19 cellular contexts compared by ENCODE assay signal in genomic region chr6:108731229-108731565, GRCh38.
"Had no signal": no experiment of that assay in that cellular context is flagged by ENCODE, and none has a peak within 500 bp of the region (broad histone marks: within the 10 kb centered on the region; RNA-seq: fewer than 3 reads in every experiment).

No MANE protein-coding gene starts in this region.

- ATAC-seq: gastroesophageal sphincter; heart right ventricle; left lung; stimulated activated naive B cell treated with anti-CD40 and anti-IgM and Interleukin-4, amounts not matched to agents 10 μg/mL and 1 μg/mL and 100 μg/mL, for 72 hours had no signal

- H3K4me1 ChIP-seq: gastroesophageal sphincter, parathyroid adenoma, vagina had no signal

- H3K27ac ChIP-seq: gastroesophageal sphincter, heart right ventricle, left lung, parathyroid adenoma, thyroid gland, vagina had no signal

- H3K9me3 Mint-ChIP-seq: activated naive CD8-positive, alpha-beta T cell treated with anti-CD3 and anti-CD28 coated beads for 36 hours; activated T-helper 1 cell treated with anti-CD3 and anti-CD28 coated beads, Interleukin-12 subunit alpha, Interleukin-12 subunit beta, Interleukin-2, Interleukin-4 antibody, amounts not matched to agents 30 ng/mL and 10 ng/mL and 1 ng/mL, durations not matched to agents 14 hours and 24 hours and 36 hours; brain; central memory CD8-positive, alpha-beta T cell; dendritic cell treated with granulocyte-macrophage colony-stimulating factor and Interleukin-4, amounts not matched to agents 40 ng/mL and 50 ng/mL, for 4 days; naive B cell; stimulated activated naive B cell treated with anti-CD40 and anti-IgM and Interleukin-4, amounts not matched to agents 10 μg/mL and 1 μg/mL and 100 μg/mL, for 72 hours; T-helper 2 cell treated with Interferon-gamma antibody and Interleukin-4, amounts not matched to agents 5 μg/mL and 100 μg/mL, for 36 hours had no signal

- H3K36me3 ChIP-seq: gastroesophageal sphincter, heart right ventricle, left lung, thyroid gland, vagina had no signal

- H3K4me3 Mint-ChIP-seq: activated naive CD8-positive, alpha-beta T cell treated with anti-CD3 and anti-CD28 coated beads for 36 hours; activated T-helper 1 cell treated with anti-CD3 and anti-CD28 coated beads, Interleukin-12 subunit alpha, Interleukin-12 subunit beta, Interleukin-2, Interleukin-4 antibody, amounts not matched to agents 30 ng/mL and 10 ng/mL and 1 ng/mL, durations not matched to agents 14 hours and 24 hours and 36 hours; central memory CD8-positive, alpha-beta T cell; dendritic cell treated with granulocyte-macrophage colony-stimulating factor and Interleukin-4, amounts not matched to agents 40 ng/mL and 50 ng/mL, for 4 days; naive B cell; stimulated activated naive B cell treated with anti-CD40 and anti-IgM and Interleukin-4, amounts not matched to agents 10 μg/mL and 1 μg/mL and 100 μg/mL, for 72 hours; T-helper 2 cell treated with Interferon-gamma antibody and Interleukin-4, amounts not matched to agents 5 μg/mL and 100 μg/mL, for 36 hours had no signal

- H3K4me3 ChIP-seq: gastroesophageal sphincter, left lung, thyroid gland, vagina had no signal

- H3K9ac ChIP-seq: parathyroid adenoma had no signal

- H3K36me3 Mint-ChIP-seq: activated naive CD8-positive, alpha-beta T cell treated with anti-CD3 and anti-CD28 coated beads for 36 hours; brain; naive B cell; stimulated activated naive B cell treated with anti-CD40 and anti-IgM and Interleukin-4, amounts not matched to agents 10 μg/mL and 1 μg/mL and 100 μg/mL, for 72 hours had no signal

- H3K79me2 ChIP-seq: parathyroid adenoma had no signal

- H3K27me3 ChIP-seq: gastroesophageal sphincter, heart right ventricle, left lung, thyroid gland, vagina had no signal

- H3K9me3 ChIP-seq: gastroesophageal sphincter, heart right ventricle, left lung, thyroid gland, vagina had no signal

- DNase-seq: activated CD4-positive, alpha-beta T cell treated with anti-CD3 and anti-CD28 coated beads, Interleukin-2, amount 50 U/mL, for 1 hour; activated naive CD8-positive, alpha-beta T cell treated with anti-CD3 and anti-CD28 coated beads for 36 hours; amygdala; effector memory CD4-positive, alpha-beta T cell; heart right ventricle; kidney; left lung; naive B cell; stimulated activated CD4-positive, alpha-beta T cell treated with anti-CD3 and anti-CD28 coated beads, Interleukin-2, amount 100 ng/mL, for 48 hours; stimulated activated naive B cell treated with anti-CD40 and anti-IgM and Interleukin-4, amounts not matched to agents 10 μg/mL and 1 μg/mL and 100 μg/mL, for 72 hours had no signal

- H3K27me3 Mint-ChIP-seq: activated naive CD8-positive, alpha-beta T cell treated with anti-CD3 and anti-CD28 coated beads for 36 hours had no signal

- H3K4me1 Mint-ChIP-seq: activated naive CD8-positive, alpha-beta T cell treated with anti-CD3 and anti-CD28 coated beads for 36 hours; central memory CD8-positive, alpha-beta T cell had no signal

- H3K27ac Mint-ChIP-seq: activated naive CD8-positive, alpha-beta T cell treated with anti-CD3 and anti-CD28 coated beads for 36 hours; activated T-helper 1 cell treated with anti-CD3 and anti-CD28 coated beads, Interleukin-12 subunit alpha, Interleukin-12 subunit beta, Interleukin-2, Interleukin-4 antibody, amounts not matched to agents 30 ng/mL and 10 ng/mL and 1 ng/mL, durations not matched to agents 14 hours and 24 hours and 36 hours; brain; dendritic cell treated with granulocyte-macrophage colony-stimulating factor and Interleukin-4, amounts not matched to agents 40 ng/mL and 50 ng/mL, for 4 days; naive B cell; stimulated activated naive B cell treated with anti-CD40 and anti-IgM and Interleukin-4, amounts not matched to agents 10 μg/mL and 1 μg/mL and 100 μg/mL, for 72 hours; T-helper 2 cell treated with Interferon-gamma antibody and Interleukin-4, amounts not matched to agents 5 μg/mL and 100 μg/mL, for 36 hours had no signal
